In the genomic region with DNA sequence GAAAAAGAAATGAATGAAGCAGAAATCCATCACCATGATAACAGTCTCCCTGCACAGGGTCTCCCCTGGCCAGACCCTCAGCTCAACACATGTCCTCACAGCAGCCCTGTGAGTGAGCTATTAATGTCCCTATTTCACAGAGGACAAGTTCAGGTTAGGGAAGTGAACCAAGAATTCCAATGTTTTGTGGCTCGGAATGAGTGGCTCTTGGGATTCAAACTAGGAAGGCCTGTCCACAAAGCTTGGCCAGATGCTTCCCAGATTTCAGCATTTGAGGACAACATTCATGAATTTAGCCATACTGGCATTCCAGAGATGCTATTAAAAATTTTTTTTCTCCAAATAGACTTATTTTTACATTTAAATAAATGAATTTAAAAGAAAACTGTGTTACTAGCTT, we compare ENCODE assay signal across 4 cellular contexts. TPM values are rescaled to one million over a fixed set of nuclear protein-coding genes. Genes with fewer than 3 reads are reported as not detected.
"Had no signal": no experiment of that assay in that cellular context is flagged by ENCODE, and none has a peak within 500 bp of the region (broad histone marks: within the 10 kb centered on the region; RNA-seq: fewer than 3 reads in every experiment).

No MANE protein-coding gene starts in this region.

RNA-seq across cellular contexts. Expression of a gene that starts 38.1 kb away (rescaled TPM):
- total RNA-seq: activated CD8-positive, alpha-beta memory T cell treated with anti-CD3 and anti-CD28 coated beads, Interleukin-2, amount 10 ng/mL, durations not matched to agents 7 days and 5 days; T-helper 17 cell; T-helper 2 cell treated with Interferon-gamma antibody and Interleukin-4, amounts not matched to agents 100 ng/mL and 5 ng/mL, for 36 hours had no signal
- polyA plus RNA-seq: aorta had no signal
